8 cellular contexts compared by ENCODE assay signal in the genomic region with DNA sequence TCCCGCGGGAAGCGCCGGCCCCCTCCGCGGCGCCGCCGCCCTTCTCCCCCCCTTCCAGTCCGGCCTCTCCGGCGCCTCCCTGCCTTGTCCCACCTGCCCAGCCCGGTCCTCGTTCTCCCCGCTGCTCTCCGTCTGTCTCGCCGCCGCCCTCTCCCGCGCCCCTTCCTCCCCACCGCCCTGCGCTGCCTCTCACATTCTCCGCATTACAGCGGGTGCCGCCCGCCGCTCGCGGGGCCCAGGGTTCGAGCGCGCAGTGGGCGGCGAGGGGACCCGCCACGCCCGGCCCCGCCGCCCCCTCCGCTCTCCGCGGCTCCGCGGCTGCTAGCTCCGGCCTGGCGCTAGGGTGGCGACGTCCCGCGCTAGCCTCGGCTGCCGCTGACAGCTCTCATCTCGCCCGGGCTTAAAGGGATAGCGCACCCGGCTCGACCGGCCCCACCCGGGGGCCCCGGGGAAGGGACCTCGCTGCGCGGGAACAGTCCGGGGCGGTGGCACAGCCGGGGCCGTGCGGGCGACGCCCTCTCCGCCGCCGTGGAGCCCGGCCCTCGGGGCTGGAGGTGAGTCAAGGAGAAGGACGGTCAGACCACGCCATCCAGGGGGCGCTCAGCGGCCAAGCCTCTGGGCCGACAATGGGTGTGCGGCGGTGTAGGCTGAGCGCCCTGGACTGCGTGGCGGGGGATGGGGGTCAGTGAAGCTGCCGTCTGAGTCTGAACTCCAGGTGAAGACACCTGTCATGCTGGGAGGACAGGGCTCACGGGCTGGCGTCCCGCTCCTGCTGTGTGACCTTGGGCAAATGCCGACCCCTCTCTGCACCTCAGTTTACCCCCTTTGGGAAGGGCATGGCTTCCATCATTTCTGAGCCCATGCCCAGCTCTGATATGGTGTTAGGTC.
DNase-seq lines count a peak whose midpoint lies in the region; ATAC-seq and TF ChIP-seq lines count a peak whose summit lies in the region.

No MANE protein-coding gene starts in this region.

- peak; percentile 62 for DNase-seq in NCI-H2196 (lab: John Stamatoyannopoulos, UW; ENCODE audit: unreplicated experiment)
- no peak for DNase-seq in NCI-H2196 treated with DMSO at 0.1 percent for 48 hours (lab: John Stamatoyannopoulos, UW; ENCODE audit: unreplicated experiment)
- DNase-seq in OCI-M1 (lab: John Stamatoyannopoulos, UW), result peak; percentile 4
- no peak for DNase-seq in fibroblast of the aortic adventitia (ENCODE audit: low read depth)
- no peak for DNase-seq in sciatic nerve (ENCODE audit: low spot score)
- no peak for DNase-seq in UCSD-AML1 (lab: John Stamatoyannopoulos, UW; ENCODE audit: unreplicated experiment)

- peak; percentile 2 for TF ChIP-seq CTCF in fibroblast of the aortic adventitia (IDR thresholded peaks at IDR 0.05; ENCODE audit: insufficient read depth, low read length)

- H3K4me3 ChIP-seq in fibroblast of the aortic adventitia (ENCODE audit: low read depth, low read length), result no peak overlapping the region

- intact Hi-C loops in sciatic nerve (cut with DNase I), result loop anchor here (10.0 kb wide), 1 partner anchor 185 kb away; a partner anchor contains a TSS

- ATAC-seq in sciatic nerve, result peak; percentile 33
- no peak for ATAC-seq in GM21367 (IDR thresholded peaks at IDR 0.05; ENCODE audit: unreplicated experiment)
- ATAC-seq in GM19328 (IDR thresholded peaks at IDR 0.05; ENCODE audit: unreplicated experiment), result no peak

Comparison
In these comparisons a context has a peak if more than half of its experiments do, and no peak if none do; other contexts are left out.
1. DNase-seq: peak in NCI-H2196 (single experiment) and OCI-M1 (single experiment); none in NCI-H2196 treated with DMSO at 0.1 percent for 48 hours (single experiment), fibroblast of the aortic adventitia (single experiment), sciatic nerve (single experiment) and UCSD-AML1 (single experiment).